In genomic region chr2:218881744-218882462, GRCh38 we compare ENCODE assay signal across 17 cellular contexts. TPM values are rescaled to one million over a fixed set of nuclear protein-coding genes. Genes with fewer than 3 reads are reported as not detected.
DNase-seq lines count a peak whose midpoint lies in the region; ATAC-seq, FAIRE-seq and TF ChIP-seq lines count a peak whose summit lies in the region.
"Had no signal": no experiment of that assay in that cellular context is flagged by ENCODE, and none has a peak within 500 bp of the region (broad histone marks: within the 10 kb centered on the region; RNA-seq: fewer than 3 reads in every experiment).

No MANE protein-coding gene starts in this region.

- H3K36me3 Mint-ChIP-seq in CD4-positive, CD25-positive, alpha-beta regulatory T cell: no peaks in the 10 kb centered on the region
- no peaks in the 10 kb centered on the region for H3K36me3 Mint-ChIP-seq in T-cell

- POLR2A ChIA-PET in T-cell (lab: Charles Lee): interaction anchor here in 1 of 2 donors (0.5 to 0.7 kb wide), 2 partner anchors 10 to 14 kb away, joined by 3 to 4 read pairs; no protein-coding TSS in a partner anchor

- peaks cover 2% of the 10 kb centered on the region for H3K9me1 ChIP-seq in keratinocyte (ENCODE audit: control insufficient read depth, extremely low read depth, insufficient read depth, low read length)

- ATAC-seq in CD4-positive, CD25-positive, alpha-beta regulatory T cell (ENCODE audit: low read depth in 2 of 2): no peak
- ATAC-seq in T-cell (replicated peaks in 1 of 4) (no peak), HG02678 (IDR thresholded peaks at IDR 0.05; ENCODE audit: unreplicated experiment) (no peak), HG02610 (IDR thresholded peaks at IDR 0.05; ENCODE audit: unreplicated experiment) (no peak)
- ATAC-seq: K562 had no signal

- no peak for TF ChIP-seq POLR2A in GM12891 (IDR thresholded peaks at IDR 0.05; ENCODE audit: low read depth, low read length)

- peak overlapping the region; percentile 74 to 92 (median 89) for H3K4me3 Mint-ChIP-seq in CD4-positive, CD25-positive, alpha-beta regulatory T cell
- peak overlapping the region; percentile 79 to 85 (median 82) for H3K4me3 Mint-ChIP-seq in T-cell

- H3K4me1 Mint-ChIP-seq in CD4-positive, CD25-positive, alpha-beta regulatory T cell: peaks cover 4 to 69% (median 34%) of the 10 kb centered on the region in 4 donors
- H3K4me1 Mint-ChIP-seq in T-cell: peaks cover 50 to 72% (median 63%) of the 10 kb centered on the region in 3 donors

- no peaks in the 10 kb centered on the region for H3K27me3 Mint-ChIP-seq in CD4-positive, CD25-positive, alpha-beta regulatory T cell
- no peaks in the 10 kb centered on the region for H3K27me3 Mint-ChIP-seq in T-cell

- peak; percentile 92 for FAIRE-seq in GM12891 (lab: Jason Lieb, UNC)
- FAIRE-seq in keratinocyte (lab: Jason Lieb, UNC): peak; percentile 43
- FAIRE-seq: K562 had no signal

- dilution Hi-C loops in keratinocyte (cut with MboI; ENCODE audit: extremely low pct_ligation_motif_present, low sequenced_read_pairs): no loop called here

- H3K4me3 ChIP-seq in CD4-positive, CD25-positive, alpha-beta regulatory T cell (ENCODE audit: low read depth, low read length): peak overlapping the region; percentile 75
- H3K4me3 ChIP-seq in keratinocyte (ENCODE audit: control insufficient read depth in 2 of 3, extremely low read depth in 1 of 3, insufficient read depth in 2 of 3, low read depth in 1 of 3, low read length in 3 of 3): no peak overlapping the region
- H3K4me3 ChIP-seq: GM23248, K562 had no signal

- peaks cover 66% of the 10 kb centered on the region for H3K4me1 ChIP-seq in CD4-positive, CD25-positive, alpha-beta regulatory T cell (ENCODE audit: control insufficient read depth, insufficient read depth, low read length, poor library complexity, severe bottlenecking)
- H3K4me1 ChIP-seq in keratinocyte (ENCODE audit: control insufficient read depth, extremely low read depth, insufficient read depth, low read length): peaks cover 56% of the 10 kb centered on the region

- H3K36me3 ChIP-seq in CD4-positive, CD25-positive, alpha-beta regulatory T cell (ENCODE audit: control insufficient read depth, insufficient read depth, low read length): no peaks in the 10 kb centered on the region
- no peaks in the 10 kb centered on the region for H3K36me3 ChIP-seq in keratinocyte (ENCODE audit: control insufficient read depth in 2 of 2, extremely low read depth in 1 of 2, insufficient read depth in 2 of 2, low read length in 2 of 2)

- peak overlapping the region; percentile 92 for H3K27ac ChIP-seq in CD4-positive, CD25-positive, alpha-beta regulatory T cell (ENCODE audit: insufficient read depth, low read length, poor library complexity, severe bottlenecking)
- H3K27ac ChIP-seq in keratinocyte (ENCODE audit: control insufficient read depth, insufficient read depth, low read length): no peak overlapping the region
- H3K27ac ChIP-seq: GM23248 had no signal

- peak overlapping the region in 2 of 3 donors; percentile 89 to 95 for H3K27ac Mint-ChIP-seq in CD4-positive, CD25-positive, alpha-beta regulatory T cell
- peak overlapping the region; percentile 81 to 86 for H3K27ac Mint-ChIP-seq in T-cell

- no peak overlapping the region for H3K9ac ChIP-seq in keratinocyte (ENCODE audit: control insufficient read depth, extremely low read depth, insufficient read depth, low read length)
- H3K9ac ChIP-seq: GM23248 had no signal

- no peaks in the 10 kb centered on the region for H3K9me3 Mint-ChIP-seq in CD4-positive, CD25-positive, alpha-beta regulatory T cell
- no peaks in the 10 kb centered on the region for H3K9me3 Mint-ChIP-seq in T-cell

- no peak overlapping the region for H2AFZ ChIP-seq in keratinocyte (ENCODE audit: control insufficient read depth, low read length)
- H2AFZ ChIP-seq: GM23248 had no signal

- H3K27me3 ChIP-seq in CD4-positive, CD25-positive, alpha-beta regulatory T cell (ENCODE audit: control insufficient read depth, insufficient read depth, low read length): no peaks in the 10 kb centered on the region
- peaks cover 6% of the 10 kb centered on the region for H3K27me3 ChIP-seq in keratinocyte (ENCODE audit: control insufficient read depth, extremely low read depth, insufficient read depth, low read length)

- peak overlapping the region; percentile 86 for H3K4me2 ChIP-seq in keratinocyte (ENCODE audit: control insufficient read depth, extremely low read depth, insufficient read depth, low read depth, low read length)

- CTCF ChIA-PET in T-cell (lab: Charles Lee): interaction anchor here (0.5 to 13.6 kb wide), 6 partner anchors 11 to 416 kb away, joined by 3 to 239 read pairs (median 18); no protein-coding TSS in a partner anchor

- H3K79me2 ChIP-seq in keratinocyte (ENCODE audit: control insufficient read depth, insufficient read depth, low read length): no peaks in the 10 kb centered on the region

- no peaks in the 10 kb centered on the region for H4K20me1 ChIP-seq in keratinocyte (ENCODE audit: control insufficient read depth, extremely low read depth, insufficient read depth, low read length)

- TF ChIP-seq CTCF in keratinocyte (optimal IDR thresholded peaks at IDR 0.05 in 1 of 3, IDR thresholded peaks at IDR 0.05 in 1 of 3, conservative IDR thresholded peaks at IDR 0.05 in 1 of 3; ENCODE audit: extremely low read depth in 1 of 3, insufficient read depth in 2 of 3, low read length in 3 of 3): no peak

- DNase-seq in CD4-positive, CD25-positive, alpha-beta regulatory T cell: no peak
- no peak for DNase-seq in GM12891 (ENCODE audit: insufficient read length, low spot score)
- DNase-seq in T-cell: no peak
- no peak for DNase-seq in keratinocyte (ENCODE audit: low read depth, low spot score)
- no peak for DNase-seq in retina
- no peak for DNase-seq in activated effector memory CD4-positive, alpha-beta T cell treated with anti-CD3 and anti-CD28 coated beads, Interleukin-2, amount 50 U/mL, for 16 hours
- DNase-seq: activated naive CD4-positive, alpha-beta T cell treated with Interleukin-2 at 50 U/mL for 16 hours; NCI-H1436; T-helper 9 cell had no signal

- H3K9me3 ChIP-seq in CD4-positive, CD25-positive, alpha-beta regulatory T cell (ENCODE audit: control insufficient read depth in 2 of 2, low read length in 2 of 2): no peaks in the 10 kb centered on the region
- no peaks in the 10 kb centered on the region for H3K9me3 ChIP-seq in keratinocyte (ENCODE audit: control insufficient read depth, low read depth, low read length)

TF ChIP-seq in GM12891, 5 proteins besides CTCF, POLR2A, EP300 and RAD21:
- no peak for TF ChIP-seq SPI1 (IDR thresholded peaks at IDR 0.05; ENCODE audit: low read depth, low read length)
- no peak for TF ChIP-seq POU2F2 (IDR thresholded peaks at IDR 0.05; ENCODE audit: low read depth, low read length)
- no peak for TF ChIP-seq PAX5 (IDR thresholded peaks at IDR 0.05; ENCODE audit: insufficient read depth, low read length, severe bottlenecking)
- TF ChIP-seq POLR2AphosphoS5 (IDR thresholded peaks at IDR 0.05; ENCODE audit: low read depth, low read length): no peak
- no peak for TF ChIP-seq TAF1 (IDR thresholded peaks at IDR 0.05; ENCODE audit: low read depth, low read length)

RNA-seq across cellular contexts. Expression of gene WNT10A, which starts 1.3 kb away (rescaled TPM):
- 10.8 TPM for total RNA-seq in CD4-positive, CD25-positive, alpha-beta regulatory T cell
- polyA plus RNA-seq in CD4-positive, CD25-positive, alpha-beta regulatory T cell: 10 to 100 TPM in 1 of 4 donors, 1 to 10 TPM in 3; 6.3 to 11.0 (median 8.8) TPM
- 34.4 TPM for polyA plus RNA-seq in GM12891 (2012; ENCODE audit: low read depth, missing spikeins)
- total RNA-seq in T-cell: 10 to 100 TPM in 1 of 5 donors, 1 to 10 TPM in 4; 3.1 to 10.7 (median 6.1) TPM
- polyA plus RNA-seq in keratinocyte: 0.78 to 6.6 TPM (median 2.1 TPM) in 3 replicates
- 2.4 TPM for polyA plus RNA-seq in keratinocyte (2011; ENCODE audit: low read depth)
- polyA plus RNA-seq in keratinocyte (2011; cell fraction: cytosol; rRNA removed): 0.78 and 1.4 TPM in 2 replicates
- 1.8 and 2.6 TPM in 2 replicates for polyA plus RNA-seq in keratinocyte (2011; cell fraction: nucleus; rRNA removed)
- 0.97 and 3.7 TPM in 2 replicates for polyA plus RNA-seq in keratinocyte (2012; ENCODE audit: low replicate concordance)
- polyA minus RNA-seq in keratinocyte: 0.43 to 4.4 TPM (median 1.4 TPM) in 3 replicates
- polyA minus RNA-seq in keratinocyte (2011; cell fraction: cytosol; rRNA and poly(A)+ RNA removed): 1.7 TPM
- polyA minus RNA-seq in keratinocyte (2011; cell fraction: nucleus; rRNA and poly(A)+ RNA removed): 1.1 and 2.6 TPM in 2 replicates
- total RNA-seq: cardiac septum, GM23248, K562 had no signal
- polyA plus RNA-seq: GM23248, K562 had no signal

RNA-seq across cellular contexts. Expression of gene WNT6, which starts 22.3 kb away (rescaled TPM):
- not detected for total RNA-seq in CD4-positive, CD25-positive, alpha-beta regulatory T cell
- polyA plus RNA-seq in CD4-positive, CD25-positive, alpha-beta regulatory T cell: not detected
- not detected for polyA plus RNA-seq in GM12891 (2012; ENCODE audit: low read depth, missing spikeins)
- total RNA-seq in T-cell: under 1 TPM in 2 of 5 donors, not detected in 3; 0.13 to 0.20 TPM
- polyA plus RNA-seq in keratinocyte: 0.15 TPM in 1 of 3 replicates, not detected in the others
- 0.20 TPM for polyA plus RNA-seq in keratinocyte (2011; ENCODE audit: low read depth)
- polyA plus RNA-seq in keratinocyte (2011; cell fraction: cytosol; rRNA removed): 0.12 TPM in 1 of 2 replicates, not detected in the other
- 0.09 and 0.17 TPM in 2 replicates for polyA plus RNA-seq in keratinocyte (2011; cell fraction: nucleus; rRNA removed)
- polyA plus RNA-seq in keratinocyte (2012; ENCODE audit: low replicate concordance): 0.27 TPM in 1 of 2 replicates, not detected in the other
- polyA minus RNA-seq in keratinocyte: not detected in 3 replicates
- not detected for polyA minus RNA-seq in keratinocyte (2011; cell fraction: cytosol; rRNA and poly(A)+ RNA removed)
- not detected in 2 replicates for polyA minus RNA-seq in keratinocyte (2011; cell fraction: nucleus; rRNA and poly(A)+ RNA removed)
- total RNA-seq: GM23248, K562 had no signal
- polyA plus RNA-seq: GM23248, K562 had no signal

RNA-seq across cellular contexts. Expression of gene PRKAG3, which starts 50.3 kb away (rescaled TPM):
- total RNA-seq in CD4-positive, CD25-positive, alpha-beta regulatory T cell: not detected
- polyA plus RNA-seq in CD4-positive, CD25-positive, alpha-beta regulatory T cell: not detected
- not detected for polyA plus RNA-seq in GM12891 (2012; ENCODE audit: low read depth, missing spikeins)
- not detected for total RNA-seq in T-cell
- not detected in 3 replicates for polyA plus RNA-seq in keratinocyte
- polyA plus RNA-seq in keratinocyte (2011; ENCODE audit: low read depth): not detected
- polyA plus RNA-seq in keratinocyte (2011; cell fraction: cytosol; rRNA removed): not detected in 2 replicates
- polyA plus RNA-seq in keratinocyte (2011; cell fraction: nucleus; rRNA removed): not detected in 2 replicates
- polyA plus RNA-seq in keratinocyte (2012; ENCODE audit: low replicate concordance): not detected in 2 replicates
- polyA minus RNA-seq in keratinocyte: not detected in 3 replicates
- not detected for polyA minus RNA-seq in keratinocyte (2011; cell fraction: cytosol; rRNA and poly(A)+ RNA removed)
- not detected in 2 replicates for polyA minus RNA-seq in keratinocyte (2011; cell fraction: nucleus; rRNA and poly(A)+ RNA removed)
- total RNA-seq: Daoy, GM23248, K562, renal cortical epithelial cell had no signal
- polyA plus RNA-seq: GM23248, K562, urinary bladder had no signal
